Comparison of ENCODE assay signal across 20 cellular contexts in genomic region chr1:168114845-168115244, GRCh38. TPM values are rescaled to one million over a fixed set of nuclear protein-coding genes. Genes with fewer than 3 reads are reported as not detected.
DNase-seq lines count a peak whose midpoint lies in the region; ATAC-seq and TF ChIP-seq lines count a peak whose summit lies in the region.
"Had no signal": no experiment of that assay in that cellular context is flagged by ENCODE, and none has a peak within 500 bp of the region (broad histone marks: within the 10 kb centered on the region; RNA-seq: fewer than 3 reads in every experiment).

No MANE protein-coding gene starts in this region.

- H3K4me1 ChIP-seq in BE2C: no peaks in the 10 kb centered on the region
- H3K4me1 ChIP-seq: Peyer's patch, psoas muscle had no signal

- no peak for TF ChIP-seq CTCF in BE2C (IDR thresholded peaks at IDR 0.05; ENCODE audit: low read depth, low read length)

- no peaks in the 10 kb centered on the region for H3K36me3 ChIP-seq in BE2C
- H3K36me3 ChIP-seq: Peyer's patch had no signal

- peak; percentile 67 for DNase-seq in DMS 273 treated with DMSO at 0.1 percent for 48 hours (lab: John Stamatoyannopoulos, UW)
- DNase-seq in NCI-H2171 (lab: John Stamatoyannopoulos, UW): peak; percentile 62
- DNase-seq in RPMI8226: peak; percentile 45
- DNase-seq in left colon: peak in 1 of 2 donors; percentile 49
- DNase-seq in NK-92 treated with Interleukin-12 subunit alpha and Interleukin-12 subunit beta, amount 100 ng/mL, for 24 hours (lab: John Stamatoyannopoulos, UW): no peak
- no peak for DNase-seq in foreskin melanocyte
- DNase-seq in activated CD4-positive, alpha-beta T cell treated with anti-CD3 and anti-CD28 coated beads, Interleukin-2, amount 10 ng/mL, durations not matched to agents 7 days and 5 days: no peak
- DNase-seq in BE2C: no peak
- DNase-seq: C1 segment of cervical spinal cord; GDM1; Peyer's patch; psoas muscle; SK-N-SH; stimulated activated CD4-positive, alpha-beta T cell treated with anti-CD3 and anti-CD28 coated beads, Interleukin-2, amount 100 ng/mL, for 24 hours had no signal

- no peaks in the 10 kb centered on the region for H3K9me3 ChIP-seq in BE2C
- H3K9me3 ChIP-seq: Peyer's patch, psoas muscle, SK-N-SH had no signal

- POLR2A ChIA-PET in activated CD4-positive, alpha-beta T cell treated with anti-CD3 and anti-CD28 coated beads, Interleukin-2, amount 10 ng/mL, durations not matched to agents 7 days and 5 days (lab: Charles Lee): no interaction called here

- H3K4me1 Mint-ChIP-seq in activated CD4-positive, alpha-beta T cell treated with anti-CD3 and anti-CD28 coated beads, Interleukin-2, amount 10 ng/mL, durations not matched to agents 7 days and 5 days: no peaks in the 10 kb centered on the region
- H3K4me1 Mint-ChIP-seq: stimulated activated effector memory CD8-positive, alpha-beta T cell treated with anti-CD3 and anti-CD28 coated beads, Interleukin-12 subunit alpha, Interleukin-12 subunit beta, amount 100 ng/mL, for 72 hours had no signal

- ATAC-seq in left colon: peak; percentile 67
- ATAC-seq: activated naive CD4-positive, alpha-beta T cell treated with anti-CD3 and anti-CD28 coated beads, Interleukin-2, amount 50 U/mL, for 72 hours; HCT116; K562; psoas muscle; stimulated activated effector memory CD8-positive, alpha-beta T cell treated with anti-CD3 and anti-CD28 coated beads, Interleukin-12 subunit alpha, Interleukin-12 subunit beta, amount 100 ng/mL, for 72 hours had no signal

- H3K27me3 ChIP-seq in BE2C: no peaks in the 10 kb centered on the region
- H3K27me3 ChIP-seq: Peyer's patch had no signal

- H3K27ac Mint-ChIP-seq in activated CD4-positive, alpha-beta T cell treated with anti-CD3 and anti-CD28 coated beads, Interleukin-2, amount 10 ng/mL, durations not matched to agents 7 days and 5 days: no peak overlapping the region
- H3K27ac Mint-ChIP-seq: activated naive CD4-positive, alpha-beta T cell treated with anti-CD3 and anti-CD28 coated beads, Interleukin-2, amount 50 U/mL, for 72 hours; stimulated activated effector memory CD8-positive, alpha-beta T cell treated with anti-CD3 and anti-CD28 coated beads, Interleukin-12 subunit alpha, Interleukin-12 subunit beta, amount 100 ng/mL, for 72 hours had no signal

- intact Hi-C loops in left colon (cut with DNase I, micrococcal nuclease): no loop called here

- H3K36me3 Mint-ChIP-seq in activated CD4-positive, alpha-beta T cell treated with anti-CD3 and anti-CD28 coated beads, Interleukin-2, amount 10 ng/mL, durations not matched to agents 7 days and 5 days (ENCODE audit: low read depth): no peaks in the 10 kb centered on the region
- H3K36me3 Mint-ChIP-seq: stimulated activated effector memory CD8-positive, alpha-beta T cell treated with anti-CD3 and anti-CD28 coated beads, Interleukin-12 subunit alpha, Interleukin-12 subunit beta, amount 100 ng/mL, for 72 hours had no signal

- H3K4me3 ChIP-seq in BE2C (ENCODE audit: low read depth, low read length): no peak overlapping the region
- H3K4me3 ChIP-seq: K562, lung, Peyer's patch, psoas muscle, skin epidermis had no signal

- peaks cover 8% of the 10 kb centered on the region for H3K27me3 Mint-ChIP-seq in activated CD4-positive, alpha-beta T cell treated with anti-CD3 and anti-CD28 coated beads, Interleukin-2, amount 10 ng/mL, durations not matched to agents 7 days and 5 days

- H3K9me3 Mint-ChIP-seq in activated CD4-positive, alpha-beta T cell treated with anti-CD3 and anti-CD28 coated beads, Interleukin-2, amount 10 ng/mL, durations not matched to agents 7 days and 5 days: no peaks in the 10 kb centered on the region
- H3K9me3 Mint-ChIP-seq: activated naive CD4-positive, alpha-beta T cell treated with anti-CD3 and anti-CD28 coated beads, Interleukin-2, amount 50 U/mL, for 72 hours; stimulated activated effector memory CD8-positive, alpha-beta T cell treated with anti-CD3 and anti-CD28 coated beads, Interleukin-12 subunit alpha, Interleukin-12 subunit beta, amount 100 ng/mL, for 72 hours had no signal

- CTCF ChIA-PET in activated CD4-positive, alpha-beta T cell treated with anti-CD3 and anti-CD28 coated beads, Interleukin-2, amount 10 ng/mL, durations not matched to agents 7 days and 5 days (lab: Charles Lee): interaction anchor here (0.6 to 1.5 kb wide), 6 partner anchors 8 to 1120 kb away, joined by 3 to 6 read pairs (median 4); no protein-coding TSS in a partner anchor

- no peak overlapping the region for H3K4me3 Mint-ChIP-seq in activated CD4-positive, alpha-beta T cell treated with anti-CD3 and anti-CD28 coated beads, Interleukin-2, amount 10 ng/mL, durations not matched to agents 7 days and 5 days
- H3K4me3 Mint-ChIP-seq: stimulated activated effector memory CD8-positive, alpha-beta T cell treated with anti-CD3 and anti-CD28 coated beads, Interleukin-12 subunit alpha, Interleukin-12 subunit beta, amount 100 ng/mL, for 72 hours had no signal

RNA-seq across cellular contexts. Expression of gene GPR161, which starts 21.9 kb away (rescaled TPM):
- total RNA-seq in left colon: 1 to 10 TPM; 3.4 to 7.2 TPM
- under 1 TPM; 0.10 to 0.17 TPM for total RNA-seq in activated CD4-positive, alpha-beta T cell treated with anti-CD3 and anti-CD28 coated beads, Interleukin-2, amount 10 ng/mL, durations not matched to agents 7 days and 5 days
- 0.14 TPM for polyA plus RNA-seq in BE2C (2012; ENCODE audit: insufficient read depth, insufficient read length, low read depth)

Comparison
In these comparisons a context has a peak if more than half of its experiments do, and no peak if none do; other contexts are left out.
1. DNase-seq: peak in DMS 273 treated with DMSO at 0.1 percent for 48 hours (single experiment), NCI-H2171 (single experiment) and RPMI8226 (single experiment); none in NK-92 treated with Interleukin-12 subunit alpha and Interleukin-12 subunit beta, amount 100 ng/mL, for 24 hours (single experiment), foreskin melanocyte (single experiment), activated CD4-positive, alpha-beta T cell treated with anti-CD3 and anti-CD28 coated beads, Interleukin-2, amount 10 ng/mL, durations not matched to agents 7 days and 5 days (single experiment) and BE2C (single experiment).